In the genomic region with DNA sequence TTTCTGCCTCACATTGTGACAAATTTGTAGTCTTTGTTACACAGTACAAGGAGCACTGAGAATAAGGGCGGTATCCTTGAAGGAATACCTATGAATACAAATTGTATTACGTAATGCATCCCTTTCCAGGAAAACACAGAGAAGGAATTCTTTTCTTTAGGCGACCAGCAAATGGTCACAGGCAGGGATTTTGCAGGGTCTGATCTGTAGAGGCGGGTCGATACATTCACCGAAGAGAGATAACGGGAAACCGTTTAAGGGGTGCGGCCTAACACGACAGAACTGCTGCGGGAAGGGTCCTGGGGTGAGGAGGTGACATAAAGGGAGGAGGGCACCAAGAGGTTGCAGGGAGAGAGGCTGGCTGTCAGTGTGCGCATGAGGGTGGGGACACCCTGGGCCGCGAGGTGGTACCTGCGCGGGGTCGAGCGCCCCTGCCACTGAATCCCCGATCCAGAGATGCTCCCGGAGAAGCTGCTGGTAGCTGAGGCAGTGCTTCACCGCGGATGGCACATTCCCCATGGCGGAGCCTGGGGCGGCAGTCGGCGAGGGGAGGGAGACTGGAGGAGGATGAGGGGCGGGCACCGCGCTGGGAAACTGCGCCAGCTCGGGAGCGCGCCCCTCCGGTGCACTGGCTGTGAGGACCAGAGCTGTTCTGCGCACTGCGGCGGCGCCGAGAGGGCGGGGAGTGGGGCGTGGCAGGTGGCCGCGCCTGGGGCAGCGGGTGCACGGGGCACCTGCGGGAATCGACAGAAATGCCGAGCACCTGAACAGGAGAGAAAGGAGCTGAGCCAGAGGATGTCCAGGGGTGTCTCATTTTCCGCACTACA, we compare ENCODE assay signal across 8 cellular contexts. TPM values are rescaled to one million over a fixed set of nuclear protein-coding genes. Genes with fewer than 3 reads are reported as not detected.
A peak's percentile ranks its signal among the peaks of the same experiment; 100 is the strongest.
DNase-seq lines count a peak whose midpoint lies in the region; ATAC-seq, FAIRE-seq and TF ChIP-seq lines count a peak whose summit lies in the region.
"Had no signal": no experiment of that assay in that cellular context is flagged by ENCODE, and none has a peak within 500 bp of the region (broad histone marks: within the 10 kb centered on the region; RNA-seq: fewer than 3 reads in every experiment).

A gene (minus strand): TSS at position 656 of the 827 bp plus-strand sequence. CDS start 137 bp downstream, at position 519.

- no peak for ATAC-seq in activated CD8-positive, alpha-beta T cell treated with anti-CD3 and anti-CD28 coated beads, Interleukin-2, amount 10 ng/mL, durations not matched to agents 7 days and 5 days
- no peak for ATAC-seq in HG03280 (IDR thresholded peaks at IDR 0.05; ENCODE audit: unreplicated experiment)

- no peak within 1 kb of the TSS for H3K27ac Mint-ChIP-seq in activated CD8-positive, alpha-beta T cell treated with anti-CD3 and anti-CD28 coated beads, Interleukin-2, amount 10 ng/mL, durations not matched to agents 7 days and 5 days

- peak within 1 kb of the TSS; percentile 36 for H3K4me3 ChIP-seq in bronchial epithelial cell (ENCODE audit: low read depth, low read length)
- peak within 1 kb of the TSS; percentile 68 for H3K4me3 ChIP-seq in skeletal muscle satellite cell (ENCODE audit: low read length)
- H3K4me3 ChIP-seq in SJCRH30 = no peak within 1 kb of the TSS

- TF ChIP-seq CTCF in bronchial epithelial cell (IDR thresholded peaks at IDR 0.05; ENCODE audit: insufficient read depth, low read length, severe bottlenecking) = no peak

- CTCF ChIA-PET in activated CD8-positive, alpha-beta T cell treated with anti-CD3 and anti-CD28 coated beads, Interleukin-2, amount 10 ng/mL, durations not matched to agents 7 days and 5 days (lab: Charles Lee) = no interaction called here

- POLR2A ChIA-PET in activated CD8-positive, alpha-beta T cell treated with anti-CD3 and anti-CD28 coated beads, Interleukin-2, amount 10 ng/mL, durations not matched to agents 7 days and 5 days (lab: Charles Lee) = no interaction called here

- H3K9ac ChIP-seq in skeletal muscle satellite cell (ENCODE audit: low read depth, low read length) = no peak within 1 kb of the TSS

- FAIRE-seq in bronchial epithelial cell (lab: Jason Lieb, UNC) = no peak

- no peaks in the 10 kb centered on the region for H3K36me3 Mint-ChIP-seq in activated CD8-positive, alpha-beta T cell treated with anti-CD3 and anti-CD28 coated beads, Interleukin-2, amount 10 ng/mL, durations not matched to agents 7 days and 5 days (ENCODE audit: low read depth)

- peak within 1 kb of the TSS; percentile 78 for H3K4me2 ChIP-seq in skeletal muscle satellite cell (ENCODE audit: low read length)

- no peaks in the 10 kb centered on the region for H3K9me3 ChIP-seq in skeletal muscle satellite cell (replicated peaks; ENCODE audit: low read length)
- H3K9me3 ChIP-seq in SJCRH30 (replicated peaks) = no peaks in the 10 kb centered on the region

- H3K36me3 ChIP-seq in bronchial epithelial cell (ENCODE audit: control insufficient read depth, insufficient read depth, low read length) (no peaks in the 10 kb centered on the region), skeletal muscle satellite cell (ENCODE audit: insufficient read depth, low read length) (no peaks in the 10 kb centered on the region), SJCRH30 (no peaks in the 10 kb centered on the region)

- H3K4me1 ChIP-seq in skeletal muscle satellite cell (ENCODE audit: control insufficient read depth, insufficient read depth, low read length) = no peaks in the 10 kb centered on the region
- no peaks in the 10 kb centered on the region for H3K4me1 ChIP-seq in SJCRH30

- peaks cover 2% of the 10 kb centered on the region for H3K27me3 ChIP-seq in bronchial epithelial cell (ENCODE audit: control insufficient read depth, insufficient read depth, low read length)
- peaks cover 29% of the 10 kb centered on the region for H3K27me3 ChIP-seq in skeletal muscle satellite cell (ENCODE audit: control insufficient read depth, insufficient read depth, low read length)
- no peaks in the 10 kb centered on the region for H3K27me3 ChIP-seq in SJCRH30

- no peak within 1 kb of the TSS for H3K4me3 Mint-ChIP-seq in activated CD8-positive, alpha-beta T cell treated with anti-CD3 and anti-CD28 coated beads, Interleukin-2, amount 10 ng/mL, durations not matched to agents 7 days and 5 days

- no peak within 1 kb of the TSS for H3K27ac ChIP-seq in SJCRH30

- H3K4me1 Mint-ChIP-seq in activated CD8-positive, alpha-beta T cell treated with anti-CD3 and anti-CD28 coated beads, Interleukin-2, amount 10 ng/mL, durations not matched to agents 7 days and 5 days (ENCODE audit: low read depth) = peaks cover 2% of the 10 kb centered on the region

- DNase-seq in NCI-H1694 (lab: John Stamatoyannopoulos, UW) (peak; percentile 43), bronchial epithelial cell (ENCODE audit: low read depth) (peak; percentile 20), inferior parietal cortex (ENCODE audit: extremely low spot score) (peak; percentile 57), SJCRH30 (no peak)
- no peak for DNase-seq in activated CD8-positive, alpha-beta T cell treated with anti-CD3 and anti-CD28 coated beads, Interleukin-2, amount 10 ng/mL, durations not matched to agents 7 days and 5 days

- peaks cover 4% of the 10 kb centered on the region for H3K9me3 Mint-ChIP-seq in activated CD8-positive, alpha-beta T cell treated with anti-CD3 and anti-CD28 coated beads, Interleukin-2, amount 10 ng/mL, durations not matched to agents 7 days and 5 days (ENCODE audit: insufficient read depth)

- H3K27me3 Mint-ChIP-seq in activated CD8-positive, alpha-beta T cell treated with anti-CD3 and anti-CD28 coated beads, Interleukin-2, amount 10 ng/mL, durations not matched to agents 7 days and 5 days (ENCODE audit: low read depth) = peaks cover 3% of the 10 kb centered on the region

RNA-seq across cellular contexts. Expression of the gene that starts here (rescaled TPM):
- total RNA-seq in bronchial epithelial cell = not detected in 2 replicates
- total RNA-seq in skeletal muscle satellite cell (2012; rRNA removed) = 0.25 and 0.44 TPM in 2 replicates
- total RNA-seq in activated CD8-positive, alpha-beta T cell treated with anti-CD3 and anti-CD28 coated beads, Interleukin-2, amount 10 ng/mL, durations not matched to agents 7 days and 5 days = not detected
- total RNA-seq in SJCRH30 (2014; rRNA removed; shearing (Covaris generic)) = not detected in 2 replicates
- total RNA-seq: HT1080 had no signal

Comparison
In these comparisons a context has a peak if more than half of its experiments do, and no peak if none do; other contexts are left out.
1. Peak in DNase-seq and H3K4me3 ChIP-seq in bronchial epithelial cell; RNA of the gene not detected or under 1 TPM.
2. DNase-seq: peak in NCI-H1694 (single experiment) and inferior parietal cortex (single experiment); none in activated CD8-positive, alpha-beta T cell treated with anti-CD3 and anti-CD28 coated beads, Interleukin-2, amount 10 ng/mL, durations not matched to agents 7 days and 5 days (single experiment) and SJCRH30 (0 of 2).